In genomic region chr11:46112961-46113617, GRCh38 we compare ENCODE assay signal across 8 cellular contexts.
DNase-seq lines count a peak whose midpoint lies in the region; ATAC-seq and TF ChIP-seq lines count a peak whose summit lies in the region.

No MANE protein-coding gene starts in this region.

- DNase-seq in NCI-H2081 (lab: John Stamatoyannopoulos, UW) = peak; percentile 45 to 60
- no peak for DNase-seq in NCI-H2081 treated with DMSO at 0.1 percent for 48 hours (lab: John Stamatoyannopoulos, UW)
- DNase-seq in MV-4-11 (lab: John Stamatoyannopoulos, UW) = peak; percentile 84
- peak; percentile 9 for DNase-seq in T follicular helper cell (ENCODE audit: low read depth)
- peak; percentile 72 for DNase-seq in fibroblast of pulmonary artery (ENCODE audit: low read depth)
- peak; percentile 87 for DNase-seq in pons (ENCODE audit: low spot score)

- peak; percentile 60 for ATAC-seq in GM21786 (IDR thresholded peaks at IDR 0.05; ENCODE audit: unreplicated experiment)
- ATAC-seq in HG02840 (IDR thresholded peaks at IDR 0.05; ENCODE audit: low FRiP score, unreplicated experiment) = no peak

- TF ChIP-seq CTCF in fibroblast of pulmonary artery (IDR thresholded peaks at IDR 0.05; ENCODE audit: low read length, missing control alignments) = no peak

- H3K4me3 ChIP-seq in fibroblast of pulmonary artery (replicated peaks; ENCODE audit: low read depth, low read length) = no peak overlapping the region
